13 cellular contexts compared by ENCODE assay signal in the genomic region with DNA sequence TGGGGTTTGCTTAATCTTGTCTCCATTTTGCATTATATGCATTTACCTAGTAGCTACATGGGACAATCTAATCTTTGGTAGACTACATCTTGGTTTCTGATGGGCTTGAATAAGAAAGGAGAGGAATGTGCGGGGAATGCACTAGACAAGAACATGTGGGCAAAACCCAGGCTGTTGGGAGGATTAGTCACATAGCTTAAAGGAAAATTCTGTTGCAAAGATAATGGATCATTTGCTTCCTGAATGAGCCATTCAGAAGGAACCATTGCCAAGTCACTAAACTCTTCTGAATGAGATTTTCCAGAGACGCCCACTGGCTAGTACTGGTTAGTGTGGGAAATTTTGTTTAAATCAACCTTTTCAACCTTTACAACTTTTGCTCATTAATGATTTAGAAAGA.
A peak's percentile ranks its signal among the peaks of the same experiment; 100 is the strongest.
DNase-seq lines count a peak whose midpoint lies in the region; ATAC-seq and TF ChIP-seq lines count a peak whose summit lies in the region.
"Had no signal": no experiment of that assay in that cellular context is flagged by ENCODE, and none has a peak within 500 bp of the region (broad histone marks: within the 10 kb centered on the region; RNA-seq: fewer than 3 reads in every experiment).

No MANE protein-coding gene starts in this region.

- intact Hi-C loops in ascending aorta (cut with DNase I) = loop anchor here (5.0 kb wide), 1 partner anchor 87 kb away; the partner anchor contains the start of gene OSBPL6

- H3K79me2 ChIP-seq in hepatocyte = no peaks in the 10 kb centered on the region

- ATAC-seq in GM18907 (IDR thresholded peaks at IDR 0.05; ENCODE audit: unreplicated experiment) (no peak), GM19328 (IDR thresholded peaks at IDR 0.05; ENCODE audit: unreplicated experiment) (no peak)

- H3K4me3 ChIP-seq in hepatocyte (no peak overlapping the region), ascending aorta (no peak overlapping the region)
- H3K4me3 ChIP-seq: transverse colon had no signal

- H3K4me2 ChIP-seq in hepatocyte = peak overlapping the region; percentile 63

- H3K27me3 ChIP-seq in hepatocyte = no peaks in the 10 kb centered on the region
- H3K27me3 ChIP-seq in ascending aorta = no peaks in the 10 kb centered on the region
- H3K27me3 ChIP-seq: transverse colon had no signal

- DNase-seq in NCI-H82 (lab: John Stamatoyannopoulos, UW) (peak; percentile 40), NCI-H82 treated with DMSO at 0.1 percent for 48 hours (lab: John Stamatoyannopoulos, UW; ENCODE audit: unreplicated experiment) (no peak), amniotic epithelial cell (ENCODE audit: low read depth) (peak; percentile 97), hepatocyte (ENCODE audit: low spot score) (peak; percentile 20), NCI-H187 (lab: John Stamatoyannopoulos, UW) (no peak), ascending aorta (ENCODE audit: low spot score in 2 of 2) (no peak)
- DNase-seq: activated CD4-positive, alpha-beta T cell treated with anti-CD3 and anti-CD28 coated beads, Interleukin-2, amount 10 ng/mL, durations not matched to agents 7 days and 5 days; MM.1S; naive B cell; transverse colon had no signal

- H3K4me1 ChIP-seq in hepatocyte (ENCODE audit: insufficient read depth) (peaks cover 31% of the 10 kb centered on the region), ascending aorta (no peaks in the 10 kb centered on the region)

- 73% methylated on average over 2 of the region's 2 CpGs for WGBS in hepatocyte (ENCODE audit: low lambda C conversion rate, missing lambda C conversion rate)

- TF ChIP-seq CTCF in hepatocyte (IDR thresholded peaks at IDR 0.05; ENCODE audit: poor library complexity) (no peak), ascending aorta (IDR thresholded peaks at IDR 0.05) (no peak)

- no peak overlapping the region for H2AFZ ChIP-seq in hepatocyte

- no peaks in the 10 kb centered on the region for H3K9me2 ChIP-seq in hepatocyte (replicated peaks; ENCODE audit: insufficient read depth)

- H3K36me3 ChIP-seq in hepatocyte (replicated peaks; ENCODE audit: insufficient read depth, low read depth) = no peaks in the 10 kb centered on the region
- H3K36me3 ChIP-seq in ascending aorta = no peaks in the 10 kb centered on the region
- H3K36me3 ChIP-seq: transverse colon had no signal

- peak overlapping the region; percentile 84 for H3K27ac ChIP-seq in hepatocyte
- H3K27ac ChIP-seq in ascending aorta = no peak overlapping the region
- H3K27ac ChIP-seq: 22Rv1, transverse colon had no signal

- H3K9me3 ChIP-seq in hepatocyte (ENCODE audit: low read depth) (no peaks in the 10 kb centered on the region), ascending aorta (no peaks in the 10 kb centered on the region)
- H3K9me3 ChIP-seq: transverse colon had no signal

- H4K20me1 ChIP-seq in hepatocyte (ENCODE audit: insufficient read depth, poor library complexity, severe bottlenecking) = no peaks in the 10 kb centered on the region

Comparison
In these comparisons a context has a peak if more than half of its experiments do, and no peak if none do; other contexts are left out.
1. DNase-seq: peak in NCI-H82 (single experiment), amniotic epithelial cell (single experiment) and hepatocyte (single experiment); none in NCI-H82 treated with DMSO at 0.1 percent for 48 hours (single experiment), NCI-H187 (0 of 2) and ascending aorta (0 of 2).